Comparison of ENCODE assay signal across 10 cellular contexts in genomic region chr17:78974635-78975591, GRCh38. TPM values are rescaled to one million over a fixed set of nuclear protein-coding genes. Genes with fewer than 3 reads are reported as not detected.
DNase-seq lines count a peak whose midpoint lies in the region; ATAC-seq and TF ChIP-seq lines count a peak whose summit lies in the region.
"Had no signal": no experiment of that assay in that cellular context is flagged by ENCODE, and none has a peak within 500 bp of the region (broad histone marks: within the 10 kb centered on the region; RNA-seq: fewer than 3 reads in every experiment).

No MANE protein-coding gene starts in this region.

- intact Hi-C loops in CD4-positive, alpha-beta T cell (cut with DNase I, micrococcal nuclease) = no loop called here

- peaks cover 18% of the 10 kb centered on the region for H3K4me1 Mint-ChIP-seq in CD4-positive, alpha-beta T cell (ENCODE audit: low read depth)

- no peaks in the 10 kb centered on the region; the same call in 1 of the 2 replicates for H4K20me1 ChIP-seq in SK-N-SH (ENCODE audit: insufficient read depth)

- WGBS in SK-N-SH (ENCODE audit: low lambda C conversion rate) = 82% methylated on average over 27 of the region's 30 CpGs
- WGBS in gastroesophageal sphincter (ENCODE audit: low coverage in 1 of 2), 2 donors = 12 to 36% methylated on average over 8 to 10 of the region's 30 CpGs

- no peak overlapping the region for H3K4me3 Mint-ChIP-seq in CD4-positive, alpha-beta T cell

- ATAC-seq in gastroesophageal sphincter = peak; percentile 84
- ATAC-seq in CD4-positive, alpha-beta T cell (ENCODE audit: poor library complexity) = no peak
- ATAC-seq in GM18861 (IDR thresholded peaks at IDR 0.05; ENCODE audit: unreplicated experiment) = no peak

- H3K27ac ChIP-seq in SK-N-SH (ENCODE audit: low read depth in 2 of 2, low read length in 1 of 2) = peak overlapping the region; percentile 18 to 55; a peak in 2 of 4 replicates
- peak overlapping the region in 3 of 4 donors; percentile 79 to 82 (median 81) for H3K27ac ChIP-seq in gastroesophageal sphincter
- H3K27ac ChIP-seq in CD4-positive, alpha-beta T cell (ENCODE audit: low read depth, low read length) = no peak overlapping the region

- DNase-seq in NCI-H2171 treated with DMSO at 0.1 percent for 48 hours (lab: John Stamatoyannopoulos, UW) (peak; percentile 20), NCI-H2171 (lab: John Stamatoyannopoulos, UW) (no peak), SK-N-SH (no peak), pulmonary artery endothelial cell (ENCODE audit: low read depth, low spot score) (peak; percentile 40)
- DNase-seq in CD4-positive, alpha-beta T cell = no peak
- DNase-seq in stimulated activated CD4-positive, alpha-beta T cell treated with anti-CD3 and anti-CD28 coated beads, Interleukin-12 subunit alpha, Interleukin-12 subunit beta, amount 100 ng/mL, for 4 hours = no peak

- POLR2A ChIA-PET in SK-N-SH (lab: Yijun Ruan, JAX) = interaction anchor here (0.6 to 1.4 kb wide), 4 partner anchors 39 to 109 kb away, joined by 3 to 5 read pairs (median 4); no protein-coding TSS in a partner anchor
- POLR2A ChIA-PET in CD4-positive, alpha-beta T cell (lab: Charles Lee) = no interaction called here

- H3K79me2 ChIP-seq in SK-N-SH (ENCODE audit: insufficient read depth) = peaks cover 29% of the 10 kb centered on the region

- no peaks in the 10 kb centered on the region for H3K9me2 ChIP-seq in SK-N-SH

- H3K4me3 ChIP-seq in SK-N-SH (ENCODE audit: low read depth in 2 of 2, low read length in 1 of 2) (no peak overlapping the region; a peak in 1 of 4 replicates), gastroesophageal sphincter (peak overlapping the region in 1 of 2 donors; percentile 32)
- H3K4me3 ChIP-seq: BLaER1 treated with 17β-estradiol and CSF1 and Interleukin-3, amounts not matched to agents 10 nM and 100 nM had no signal

- CTCF ChIA-PET in SK-N-SH (lab: Yijun Ruan, JAX) = interaction anchor here (1.0 to 26.0 kb wide), 8 partner anchors 11 to 132 kb away, joined by 3 to 458 read pairs (median 48); no protein-coding TSS in a partner anchor
- CTCF ChIA-PET in CD4-positive, alpha-beta T cell (lab: Charles Lee) = no interaction called here

- no peak overlapping the region for H2AFZ ChIP-seq in SK-N-SH (ENCODE audit: low read depth)

- peaks cover 6% of the 10 kb centered on the region for H3F3A ChIP-seq in SK-N-SH (replicated peaks; ENCODE audit: insufficient read depth)

- TF ChIP-seq RAD21 in SK-N-SH (IDR thresholded peaks at IDR 0.05; ENCODE audit: low read length) = no peak

- TF ChIP-seq EP300 in SK-N-SH (IDR thresholded peaks at IDR 0.05; ENCODE audit: borderline replicate concordance in 1 of 2, low read depth in 1 of 2, low read length in 1 of 2) = no peak
- TF ChIP-seq EP300 in gastroesophageal sphincter (IDR thresholded peaks at IDR 0.05) = no peak

- no peak overlapping the region for H3K27ac Mint-ChIP-seq in CD4-positive, alpha-beta T cell

- TF ChIP-seq CTCF in SK-N-SH (IDR thresholded peaks at IDR 0.05) = no peak
- no peak for TF ChIP-seq CTCF in gastroesophageal sphincter (IDR thresholded peaks at IDR 0.05)
- no peak for TF ChIP-seq CTCF in CD4-positive, alpha-beta T cell (IDR thresholded peaks at IDR 0.05)

- H3K27me3 ChIP-seq in SK-N-SH (ENCODE audit: insufficient read depth) = no peaks in the 10 kb centered on the region
- H3K27me3 ChIP-seq in gastroesophageal sphincter = no peaks in the 10 kb centered on the region
- no peaks in the 10 kb centered on the region for H3K27me3 ChIP-seq in CD4-positive, alpha-beta T cell (ENCODE audit: control insufficient read depth, insufficient read depth, low read length)
- H3K27me3 ChIP-seq: BLaER1 treated with 17β-estradiol and CSF1 and Interleukin-3, amounts not matched to agents 10 nM and 100 nM had no signal

- H3K9me3 ChIP-seq in SK-N-SH (no peaks in the 10 kb centered on the region), gastroesophageal sphincter (no peaks in the 10 kb centered on the region)
- no peaks in the 10 kb centered on the region for H3K9me3 ChIP-seq in CD4-positive, alpha-beta T cell (ENCODE audit: control insufficient read depth, low read length)
- H3K9me3 ChIP-seq: BLaER1 treated with 17β-estradiol and CSF1 and Interleukin-3, amounts not matched to agents 10 nM and 100 nM had no signal

- peak overlapping the region; percentile 14; the same call in 1 of the 2 replicates for H3K4me2 ChIP-seq in SK-N-SH

- peaks cover 3 to 40% of the 10 kb centered on the region in 2 experiments for H3K36me3 ChIP-seq in SK-N-SH (replicated peaks in 1 of 2; ENCODE audit: control insufficient read depth in 1 of 2, insufficient read depth in 2 of 2, low read length in 1 of 2)
- H3K36me3 ChIP-seq in gastroesophageal sphincter = peaks cover 0 to 22% of the 10 kb centered on the region in 2 donors

- H3K9me3 Mint-ChIP-seq in CD4-positive, alpha-beta T cell = no peaks in the 10 kb centered on the region

- H3K36me3 Mint-ChIP-seq in CD4-positive, alpha-beta T cell (ENCODE audit: low read depth) = peaks cover 26% of the 10 kb centered on the region

- TF ChIP-seq POLR2A in gastroesophageal sphincter (IDR thresholded peaks at IDR 0.05) = no peak

- no peak overlapping the region for H3K9ac ChIP-seq in SK-N-SH

- H3K4me1 ChIP-seq in SK-N-SH (ENCODE audit: control insufficient read depth in 1 of 2, insufficient read depth in 2 of 2, low read depth in 1 of 2, low read length in 1 of 2) (peaks cover 16 to 60% of the 10 kb centered on the region in 2 experiments; a peak in 3 of 4 replicates), gastroesophageal sphincter (peaks cover 0 to 91% (median 58%) of the 10 kb centered on the region in 3 donors)

- no peaks in the 10 kb centered on the region for H3K27me3 Mint-ChIP-seq in CD4-positive, alpha-beta T cell

TF ChIP-seq in SK-N-SH, 30 proteins besides CTCF, POLR2A, EP300 and RAD21 (continues in another document):
- TF ChIP-seq REST (IDR thresholded peaks at IDR 0.05; ENCODE audit: low read depth, low read length) (no peak), IRF3 (IDR thresholded peaks at IDR 0.05; ENCODE audit: low read depth, low read length) (peak; percentile 99), MXI1 (IDR thresholded peaks at IDR 0.05; ENCODE audit: low read depth, low read length) (0 out of 2 replicates have a peak, but pooled peaks have one; percentile 24), ELF1 (IDR thresholded peaks at IDR 0.05) (no peak), SIN3A (IDR thresholded peaks at IDR 0.05; ENCODE audit: borderline replicate concordance, low read depth, low read length) (peak; percentile 15; the same call in 1 of the 2 replicates)

RNA-seq across cellular contexts. Expression of gene LGALS3BP, which starts 4.8 kb away (rescaled TPM):
- 272 and 579 TPM in 2 replicates for polyA plus RNA-seq in SK-N-SH (2012; rRNA removed)
- polyA plus RNA-seq in SK-N-SH (2012; cell fraction: cytosol; rRNA removed) = 169 and 266 TPM in 2 replicates
- polyA plus RNA-seq in SK-N-SH (2012; cell fraction: nucleus; rRNA removed) = 757 and 838 TPM in 2 replicates
- total RNA-seq in gastroesophageal sphincter (100 to 1,000 TPM; 101 to 260 (median 166) TPM), pulmonary artery endothelial cell (2.3 and 4.1 TPM in 2 replicates)
- 10 to 100 TPM; 38.8 to 41.0 TPM for total RNA-seq in CD4-positive, alpha-beta T cell

RNA-seq across cellular contexts. Expression of gene CANT1, which starts 34.7 kb away (rescaled TPM):
- polyA plus RNA-seq in SK-N-SH (2012; rRNA removed) = 83.8 and 87.4 TPM in 2 replicates
- polyA plus RNA-seq in SK-N-SH (2012; cell fraction: cytosol; rRNA removed) = 47.2 and 67.5 TPM in 2 replicates
- polyA plus RNA-seq in SK-N-SH (2012; cell fraction: nucleus; rRNA removed) = 55.9 and 68.2 TPM in 2 replicates
- 10 to 100 TPM; 11.2 to 30.1 (median 21.6) TPM for total RNA-seq in gastroesophageal sphincter
- total RNA-seq in pulmonary artery endothelial cell = 54.4 and 105 TPM in 2 replicates
- total RNA-seq in CD4-positive, alpha-beta T cell = 10 to 100 TPM; 28.3 to 30.0 TPM

RNA-seq across cellular contexts. Expression of gene C1QTNF1, which starts 49.1 kb away (rescaled TPM):
- 11.6 and 14.3 TPM in 2 replicates for polyA plus RNA-seq in SK-N-SH (2012; rRNA removed)
- polyA plus RNA-seq in SK-N-SH (2012; cell fraction: cytosol; rRNA removed) = 5.3 and 10.0 TPM in 2 replicates
- polyA plus RNA-seq in SK-N-SH (2012; cell fraction: nucleus; rRNA removed) = 9.1 and 10.1 TPM in 2 replicates
- total RNA-seq in gastroesophageal sphincter (10 to 100 TPM; 50.8 to 76.5 (median 72.3) TPM), pulmonary artery endothelial cell (10.7 and 20.2 TPM in 2 replicates)
- not detected for total RNA-seq in CD4-positive, alpha-beta T cell
- total RNA-seq: T-helper 2 cell treated with Interferon-gamma antibody and Interleukin-4, amounts not matched to agents 100 ng/mL and 5 ng/mL, for 36 hours had no signal

RNA-seq across cellular contexts. Expression of gene TIMP2, which starts 49.7 kb away (rescaled TPM):
- 256 and 441 TPM in 2 replicates for polyA plus RNA-seq in SK-N-SH (2012; rRNA removed)
- polyA plus RNA-seq in SK-N-SH (2012; cell fraction: cytosol; rRNA removed) = 528 and 616 TPM in 2 replicates
- 334 and 427 TPM in 2 replicates for polyA plus RNA-seq in SK-N-SH (2012; cell fraction: nucleus; rRNA removed)
- total RNA-seq in gastroesophageal sphincter (100 to 1,000 TPM; 172 to 315 (median 211) TPM), pulmonary artery endothelial cell (34.1 and 39.5 TPM in 2 replicates)
- 1 to 10 TPM; 6.2 to 7.0 TPM for total RNA-seq in CD4-positive, alpha-beta T cell

Comparison
In these comparisons a context has a peak if more than half of its experiments do, and no peak if none do; other contexts are left out.
1. DNase-seq: peak in NCI-H2171 treated with DMSO at 0.1 percent for 48 hours (single experiment) and pulmonary artery endothelial cell (single experiment); none in NCI-H2171 (single experiment), SK-N-SH (single experiment), CD4-positive, alpha-beta T cell (0 of 10) and stimulated activated CD4-positive, alpha-beta T cell treated with anti-CD3 and anti-CD28 coated beads, Interleukin-12 subunit alpha, Interleukin-12 subunit beta, amount 100 ng/mL, for 4 hours (single experiment).
2. RNA of gene C1QTNF1, which starts 49.1 kb away (total RNA-seq): 50.8 to 76.5 TPM in gastroesophageal sphincter and 10.7 to 20.2 TPM in pulmonary artery endothelial cell; not detected in CD4-positive, alpha-beta T cell; every median in the first group is over 10 times any median in the second.